Comparison of ENCODE assay signal across 1 cellular context in genomic region chr5:42495908-42496307, GRCh38.
TF ChIP-seq lines count a peak whose summit lies in the region.

No MANE protein-coding gene starts in this region.

TF ChIP-seq in HEK293, 187 proteins besides CTCF, POLR2A, EP300 and RAD21:
- TF ChIP-seq ZXDB (tag by site-specific recombination; IDR thresholded peaks at IDR 0.05) = no peak
- peak; percentile 30; the same call in 1 of the 2 replicates for TF ChIP-seq ZBTB48 (tag by site-specific recombination; IDR thresholded peaks at IDR 0.05)
- no peak for TF ChIP-seq ZNF132 (tag by site-specific recombination; IDR thresholded peaks at IDR 0.05; ENCODE audit: borderline replicate concordance)
- no peak for TF ChIP-seq PRDM1 (tag by site-specific recombination; IDR thresholded peaks at IDR 0.05)
- no peak for TF ChIP-seq ZNF221 (tag by site-specific recombination; IDR thresholded peaks at IDR 0.05; ENCODE audit: borderline replicate concordance)
